ENCODE assay signal across 15 cellular contexts in the genomic region with DNA sequence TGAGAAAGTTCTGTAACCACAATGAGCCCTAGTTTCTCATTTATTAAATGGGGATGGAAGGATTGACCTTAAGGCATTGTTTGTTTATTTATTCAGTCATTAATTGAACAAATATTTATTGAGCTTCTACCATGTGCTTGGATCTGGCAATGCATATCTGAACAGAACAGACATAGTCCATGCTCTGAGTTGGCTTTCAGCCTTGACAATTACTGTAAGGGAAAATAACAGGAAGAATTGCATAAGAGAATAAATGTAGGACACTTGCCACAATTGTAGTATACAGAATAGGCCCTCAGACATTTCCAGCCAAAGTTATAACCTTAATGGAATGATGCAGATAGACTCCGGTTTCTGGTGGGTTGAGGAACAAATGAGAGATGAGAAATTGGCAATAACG.
"Had no signal": no experiment of that assay in that cellular context is flagged by ENCODE, and none has a peak within 500 bp of the region (broad histone marks: within the 10 kb centered on the region; RNA-seq: fewer than 3 reads in every experiment).

No MANE protein-coding gene starts in this region.

- H3K36me3 ChIP-seq: cardiac muscle cell, suprapubic skin, tibial nerve had no signal

- DNase-seq: activated CD4-positive, alpha-beta T cell treated with anti-CD3 and anti-CD28 coated beads, Interleukin-2, amount 50 U/mL, for 4 hours; activated CD8-positive, alpha-beta memory T cell treated with anti-CD3 and anti-CD28 coated beads for 24 hours; activated CD8-positive, alpha-beta memory T cell treated with anti-CD3 and anti-CD28 coated beads, Interleukin-2, amount 50 U/mL, for 4 hours; activated T-cell treated with anti-CD3 and anti-CD28 coated beads, Interleukin-2, amount 50 U/mL, for 24 hours; effector CD4-positive, alpha-beta T cell; stimulated activated CD4-positive, alpha-beta T cell treated with anti-CD3 and anti-CD28 coated beads, Interleukin-12 subunit alpha, Interleukin-12 subunit beta, amount 100 ng/mL, for 4 hours; stimulated activated naive CD8-positive, alpha-beta T cell treated with anti-CD3 and anti-CD28 coated beads, Interleukin-15, amount 100 ng/mL, for 72 hours; T1000 had no signal

- H3K4me3 ChIP-seq: cardiac muscle cell, suprapubic skin, tibial nerve had no signal

- H3K27ac ChIP-seq: cardiac muscle cell, suprapubic skin, tibial nerve had no signal

- H3K9me3 ChIP-seq: suprapubic skin, tibial nerve had no signal

- H3K27me3 ChIP-seq: cardiac muscle cell, suprapubic skin, tibial nerve had no signal

- ATAC-seq: activated naive CD4-positive, alpha-beta T cell treated with anti-CD3 and anti-CD28 coated beads, Interleukin-2, amount 50 U/mL, for 72 hours; activated T-helper 17 cell treated with anti-CD3 and anti-CD28 coated beads, Interleukin-2, amount 50 U/mL, for 72 hours; natural killer cell treated with Interleukin-12 subunit alpha and Interleukin-12 subunit beta and Interleukin-15 and Interleukin-18, amount 100 ng/mL, for 72 hours; stimulated activated naive CD8-positive, alpha-beta T cell treated with anti-CD3 and anti-CD28 coated beads, Interleukin-15, amount 100 ng/mL, for 72 hours; WTC11 had no signal
